Comparison of ENCODE assay signal across 8 cellular contexts in genomic region chr9:34252670-34253459, GRCh38.
DNase-seq lines count a peak whose midpoint lies in the region; ATAC-seq and TF ChIP-seq lines count a peak whose summit lies in the region.

No MANE protein-coding gene starts in this region.

- peak overlapping the region; percentile 1 for H3K27ac ChIP-seq in lower lobe of right lung

- peaks cover 5% of the 10 kb centered on the region for H3K4me1 Mint-ChIP-seq in activated CD4-positive, alpha-beta T cell treated with anti-CD3 and anti-CD28 coated beads, Interleukin-2, amount 10 ng/mL, durations not matched to agents 24 days and 14 days

- H3K27me3 Mint-ChIP-seq in activated CD4-positive, alpha-beta T cell treated with anti-CD3 and anti-CD28 coated beads, Interleukin-2, amount 10 ng/mL, durations not matched to agents 24 days and 14 days: no peaks in the 10 kb centered on the region

- no peak overlapping the region for H3K4me3 Mint-ChIP-seq in activated CD4-positive, alpha-beta T cell treated with anti-CD3 and anti-CD28 coated beads, Interleukin-2, amount 10 ng/mL, durations not matched to agents 24 days and 14 days

- ATAC-seq in GM18909 (IDR thresholded peaks at IDR 0.05; ENCODE audit: poor library complexity, unreplicated experiment) (peak; percentile 66), lower lobe of right lung (peak; percentile 62 to 80), HG02840 (IDR thresholded peaks at IDR 0.05; ENCODE audit: low FRiP score, unreplicated experiment) (no peak)

- peaks cover 67% of the 10 kb centered on the region for H3K36me3 ChIP-seq in lower lobe of right lung

- DNase-seq in AG08396 (ENCODE audit: low spot score) (peak; percentile 66), NCI-H1930 (lab: John Stamatoyannopoulos, UW) (peak; percentile 45 to 72), dedifferentiated amniotic fluid mesenchymal stem cell (ENCODE audit: extremely low spot score) (peak; percentile 50), lower lobe of right lung (peak; percentile 63)
- DNase-seq in activated CD4-positive, alpha-beta T cell treated with anti-CD3 and anti-CD28 coated beads, Interleukin-2, amount 10 ng/mL, durations not matched to agents 24 days and 14 days: peak; percentile 90
- peak; percentile 29 to 57 (median 32) for DNase-seq in stimulated activated CD4-positive, alpha-beta T cell treated with anti-CD3 and anti-CD28 coated beads, TNF-alpha, amount 100 ng/mL, for 48 hours (ENCODE audit: low read depth in 3 of 3)

- H3K4me3 ChIP-seq in lower lobe of right lung: no peak overlapping the region

- peaks cover 26% of the 10 kb centered on the region for H3K36me3 Mint-ChIP-seq in activated CD4-positive, alpha-beta T cell treated with anti-CD3 and anti-CD28 coated beads, Interleukin-2, amount 10 ng/mL, durations not matched to agents 24 days and 14 days (ENCODE audit: low read depth)

- peaks cover 26% of the 10 kb centered on the region for H3K4me1 ChIP-seq in lower lobe of right lung

- intact Hi-C loops in activated CD4-positive, alpha-beta T cell treated with anti-CD3 and anti-CD28 coated beads, Interleukin-2, amount 10 ng/mL, durations not matched to agents 24 days and 14 days (cut with micrococcal nuclease): loop anchor here (1.0 to 5.0 kb wide), 3 partner anchors 76 to 127 kb away; partner anchors contain the start of genes DCAF12 and UBAP1
- intact Hi-C loops in lower lobe of right lung (cut with DNase I): no loop called here

- H3K9me3 ChIP-seq in lower lobe of right lung: no peaks in the 10 kb centered on the region

- no peak overlapping the region for H3K27ac Mint-ChIP-seq in activated CD4-positive, alpha-beta T cell treated with anti-CD3 and anti-CD28 coated beads, Interleukin-2, amount 10 ng/mL, durations not matched to agents 24 days and 14 days

- H3K27me3 ChIP-seq in lower lobe of right lung (ENCODE audit: low read depth): no peaks in the 10 kb centered on the region

- peak; percentile 84 for TF ChIP-seq CTCF in lower lobe of right lung (IDR thresholded peaks at IDR 0.05)

- no peaks in the 10 kb centered on the region for H3K9me3 Mint-ChIP-seq in activated CD4-positive, alpha-beta T cell treated with anti-CD3 and anti-CD28 coated beads, Interleukin-2, amount 10 ng/mL, durations not matched to agents 24 days and 14 days

Comparison
In these comparisons a context has a peak if more than half of its experiments do, and no peak if none do; other contexts are left out.
1. DNase-seq: peak in every context shown above with its lines; median percentile 90 in activated CD4-positive, alpha-beta T cell treated with anti-CD3 and anti-CD28 coated beads, Interleukin-2, amount 10 ng/mL, durations not matched to agents 24 days and 14 days; 66 in AG08396; 63 in lower lobe of right lung; 58 in NCI-H1930; 50 in dedifferentiated amniotic fluid mesenchymal stem cell; 32 in stimulated activated CD4-positive, alpha-beta T cell treated with anti-CD3 and anti-CD28 coated beads, TNF-alpha, amount 100 ng/mL, for 48 hours.